Comparison of ENCODE assay signal across 23 cellular contexts in genomic region chr1:57146100-57146499, GRCh38.
"Had no signal": no experiment of that assay in that cellular context is flagged by ENCODE, and none has a peak within 500 bp of the region (broad histone marks: within the 10 kb centered on the region; RNA-seq: fewer than 3 reads in every experiment).

No MANE protein-coding gene starts in this region.

- H3K27ac Mint-ChIP-seq: effector memory CD8-positive, alpha-beta T cell; naive thymus-derived CD8-positive, alpha-beta T cell; nephron progenitor cell; stimulated activated memory B cell treated with anti-CD40 and anti-IgM and Interleukin-4, amounts not matched to agents 10 μg/mL and 1 μg/mL and 100 μg/mL, for 72 hours had no signal

- H3K36me3 Mint-ChIP-seq: naive thymus-derived CD8-positive, alpha-beta T cell; stimulated activated memory B cell treated with anti-CD40 and anti-IgM and Interleukin-4, amounts not matched to agents 10 μg/mL and 1 μg/mL and 100 μg/mL, for 72 hours had no signal

- H3K4me1 ChIP-seq: gastrocnemius medialis, lower lobe of right lung, psoas muscle, sigmoid colon, spleen, testis, tibial artery, upper lobe of left lung had no signal

- ATAC-seq: effector memory CD8-positive, alpha-beta T cell; gastrocnemius medialis; left ventricle myocardium superior; lower lobe of right lung; naive thymus-derived CD8-positive, alpha-beta T cell; psoas muscle; right cardiac atrium; stimulated activated memory B cell treated with anti-CD40 and anti-IgM and Interleukin-4, amounts not matched to agents 10 μg/mL and 1 μg/mL and 100 μg/mL, for 72 hours; stimulated activated naive CD8-positive, alpha-beta T cell treated with anti-CD3 and anti-CD28 coated beads, Interleukin-15, Interleukin-2, amounts not matched to agents 100 U/mL and 50 U/mL, for 24 hours had no signal

- H3K36me3 ChIP-seq: gastrocnemius medialis, lower lobe of right lung, ovary, sigmoid colon, spleen, tibial artery, upper lobe of left lung had no signal

- H3K27me3 ChIP-seq: gastrocnemius medialis, ovary, sigmoid colon, spleen, testis, tibial artery, upper lobe of left lung had no signal

- H3K9me3 Mint-ChIP-seq: effector memory CD8-positive, alpha-beta T cell; naive thymus-derived CD8-positive, alpha-beta T cell; nephron progenitor cell; stimulated activated memory B cell treated with anti-CD40 and anti-IgM and Interleukin-4, amounts not matched to agents 10 μg/mL and 1 μg/mL and 100 μg/mL, for 72 hours had no signal

- H3K4me3 ChIP-seq: gastrocnemius medialis, lower lobe of right lung, ovary, psoas muscle, sigmoid colon, skin epidermis, spleen, testis, tibial artery, upper lobe of left lung had no signal

- H3K9me3 ChIP-seq: gastrocnemius medialis, lower lobe of right lung, ovary, psoas muscle, sigmoid colon, spleen, testis, tibial artery, upper lobe of left lung had no signal

- H3K27me3 Mint-ChIP-seq: effector memory CD8-positive, alpha-beta T cell; stimulated activated memory B cell treated with anti-CD40 and anti-IgM and Interleukin-4, amounts not matched to agents 10 μg/mL and 1 μg/mL and 100 μg/mL, for 72 hours had no signal

- H3K4me1 Mint-ChIP-seq: naive thymus-derived CD8-positive, alpha-beta T cell; nephron progenitor cell; stimulated activated memory B cell treated with anti-CD40 and anti-IgM and Interleukin-4, amounts not matched to agents 10 μg/mL and 1 μg/mL and 100 μg/mL, for 72 hours had no signal

- H3K27ac ChIP-seq: gastrocnemius medialis, lower lobe of right lung, ovary, psoas muscle, sigmoid colon, skin epidermis, spleen, testis, tibial artery, upper lobe of left lung had no signal

- H3K4me3 Mint-ChIP-seq: effector memory CD8-positive, alpha-beta T cell; naive thymus-derived CD8-positive, alpha-beta T cell; nephron progenitor cell; stimulated activated memory B cell treated with anti-CD40 and anti-IgM and Interleukin-4, amounts not matched to agents 10 μg/mL and 1 μg/mL and 100 μg/mL, for 72 hours had no signal

- DNase-seq: cortex of kidney; effector memory CD8-positive, alpha-beta T cell; erythroblast; gastrocnemius medialis; head of caudate nucleus; left ventricle myocardium superior; lower lobe of right lung; naive thymus-derived CD8-positive, alpha-beta T cell; nephron progenitor cell; nucleus accumbens; ovary; posterior cingulate gyrus; psoas muscle; right cardiac atrium; sigmoid colon; spleen; stimulated activated CD4-positive, alpha-beta T cell treated with anti-CD3 and anti-CD28 coated beads, Interleukin-4, amount 100 ng/mL, for 4 hours; stimulated activated naive CD8-positive, alpha-beta T cell treated with anti-CD3 and anti-CD28 coated beads, Interleukin-15, Interleukin-2, amounts not matched to agents 100 U/mL and 50 U/mL, for 24 hours; testis; tibial artery; upper lobe of left lung had no signal
